20 cellular contexts compared by ENCODE assay signal in the genomic region with DNA sequence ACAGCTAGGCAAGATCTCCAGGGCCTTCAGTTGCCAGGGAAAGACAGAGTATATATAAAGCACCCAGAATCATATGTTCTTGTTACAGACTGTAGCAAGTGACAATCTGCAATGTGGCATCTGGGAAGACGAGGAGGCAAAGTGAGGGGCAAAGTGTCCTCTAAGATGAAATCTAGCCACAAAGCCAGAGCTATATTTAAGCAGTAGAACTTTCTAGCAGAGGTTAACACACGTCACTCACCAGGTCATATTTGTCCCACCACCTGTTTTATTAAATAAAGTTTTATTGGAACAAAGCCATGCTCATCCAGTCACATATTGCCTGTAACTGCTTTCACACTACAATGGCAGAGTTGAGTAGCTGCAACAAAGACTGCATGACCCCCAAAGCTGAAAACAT. TPM values are rescaled to one million over a fixed set of nuclear protein-coding genes. Genes with fewer than 3 reads are reported as not detected.
"Had no signal": no experiment of that assay in that cellular context is flagged by ENCODE, and none has a peak within 500 bp of the region (broad histone marks: within the 10 kb centered on the region; RNA-seq: fewer than 3 reads in every experiment).

No MANE protein-coding gene starts in this region.

- H3K4me1 ChIP-seq: right lobe of liver, thyroid gland had no signal

- H3K4me3 ChIP-seq: right lobe of liver, stomach, thyroid gland had no signal

- ATAC-seq: activated CD8-positive, alpha-beta memory T cell treated with anti-CD3 and anti-CD28 coated beads, Interleukin-2, amount 10 ng/mL, durations not matched to agents 7 days and 5 days; activated CD8-positive, alpha-beta T cell treated with anti-CD3 and anti-CD28 coated beads, Interleukin-2, amount 10 ng/mL, durations not matched to agents 7 days and 5 days; activated T-cell treated with anti-CD3 and anti-CD28 coated beads, Interleukin-2, amount 50 U/mL, for 72 hours; left cardiac atrium; naive thymus-derived CD8-positive, alpha-beta T cell; right lobe of liver; stimulated activated naive B cell treated with anti-CD40 and anti-IgM and Interleukin-4, amounts not matched to agents 10 μg/mL and 1 μg/mL and 100 μg/mL, for 72 hours had no signal

- H3K27ac ChIP-seq: epithelial cell of prostate, right lobe of liver, thyroid gland had no signal

- DNase-seq: activated B cell treated with CpG ODN at 0.5 μM for 24 hours; activated CD4-positive, alpha-beta T cell treated with anti-CD3 and anti-CD28 coated beads, Interleukin-2, amount 50 U/mL, for 1 hour; activated CD8-positive, alpha-beta memory T cell treated with anti-CD3 and anti-CD28 coated beads, Interleukin-2, amount 10 ng/mL, durations not matched to agents 7 days and 5 days; activated CD8-positive, alpha-beta T cell treated with anti-CD3 and anti-CD28 coated beads, Interleukin-2, amount 10 ng/mL, durations not matched to agents 7 days and 5 days; activated naive CD4-positive, alpha-beta T cell treated with Interleukin-2 at 50 U/mL for 16 hours; activated T-cell treated with anti-CD3 and anti-CD28 coated beads, Interleukin-2, amount 50 U/mL, for 72 hours; anterior cingulate cortex; effector CD4-positive, alpha-beta T cell; left cardiac atrium; mammary epithelial cell; naive thymus-derived CD8-positive, alpha-beta T cell; right lobe of liver; stimulated activated CD4-positive, alpha-beta T cell treated with anti-CD3 and anti-CD28 coated beads, Interleukin-15, amount 100 ng/mL, for 24 hours; stimulated activated CD4-positive, alpha-beta T cell treated with anti-CD3 and anti-CD28 coated beads, Interleukin-2, amount 100 ng/mL, for 24 hours; stimulated activated naive B cell treated with anti-CD40 and anti-IgM and Interleukin-4, amounts not matched to agents 10 μg/mL and 1 μg/mL and 100 μg/mL, for 72 hours; stomach; T-helper 1 cell; thyroid gland had no signal

- H3K27me3 ChIP-seq: right lobe of liver, stomach, thyroid gland had no signal

- H3K36me3 ChIP-seq: right lobe of liver, stomach, thyroid gland had no signal

- H3K9me3 ChIP-seq: right lobe of liver, stomach, thyroid gland had no signal

RNA-seq across cellular contexts. Expression of a gene that starts 51.5 kb away (rescaled TPM):
- total RNA-seq: activated B cell treated with CpG ODN at 0.5 μM for 24 hours; activated CD8-positive, alpha-beta memory T cell treated with anti-CD3 and anti-CD28 coated beads, Interleukin-2, amount 10 ng/mL, durations not matched to agents 7 days and 5 days; activated CD8-positive, alpha-beta T cell treated with anti-CD3 and anti-CD28 coated beads, Interleukin-2, amount 10 ng/mL, durations not matched to agents 7 days and 5 days; activated T-cell treated with anti-CD3 and anti-CD28 coated beads, Interleukin-2, amount 50 U/mL, for 72 hours; naive thymus-derived CD8-positive, alpha-beta T cell had no signal
- polyA plus RNA-seq: keratinocyte; naive thymus-derived CD8-positive, alpha-beta T cell had no signal
